In the genomic region with DNA sequence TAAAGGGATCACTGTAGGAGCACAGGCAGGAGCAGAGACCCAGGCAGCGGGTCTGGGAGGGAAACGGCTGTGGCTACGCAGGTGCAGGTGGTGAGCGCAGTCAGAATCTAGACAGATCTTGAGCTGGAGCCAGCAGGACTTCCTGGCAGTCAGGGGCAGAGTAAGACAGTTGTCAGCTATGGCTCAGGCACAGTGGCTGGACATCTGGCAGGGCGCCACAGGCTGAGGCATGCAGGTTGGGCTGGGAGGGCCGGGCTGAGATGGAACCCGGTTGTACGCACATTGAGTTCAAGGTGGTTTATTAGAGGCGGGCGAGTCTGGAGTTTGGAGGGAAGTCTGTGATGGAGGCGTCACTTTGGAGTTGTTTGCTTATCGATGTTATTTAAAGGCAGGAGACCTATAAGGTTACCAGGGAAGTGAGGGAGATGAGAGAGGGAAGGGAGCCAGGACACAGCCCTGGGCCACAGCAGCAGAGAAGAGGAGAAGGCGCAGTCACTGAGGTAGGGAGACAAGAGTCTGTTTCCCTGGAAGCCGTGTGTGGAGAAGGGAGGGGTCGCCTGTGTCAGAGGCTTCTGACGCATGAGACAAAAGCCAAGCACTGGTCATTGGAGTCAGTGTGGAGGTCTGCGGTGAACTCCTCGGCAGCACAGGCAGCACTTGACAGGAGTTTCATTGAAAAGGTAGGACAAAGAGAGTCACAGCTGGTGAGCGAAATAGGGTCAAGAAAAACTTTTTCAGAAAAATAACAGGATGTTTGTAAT, we compare ENCODE assay signal across 10 cellular contexts.
DNase-seq lines count a peak whose midpoint lies in the region; ATAC-seq lines count a peak whose summit lies in the region.
"Had no signal": no experiment of that assay in that cellular context is flagged by ENCODE, and none has a peak within 500 bp of the region (broad histone marks: within the 10 kb centered on the region; RNA-seq: fewer than 3 reads in every experiment).

No MANE protein-coding gene starts in this region.

- peak overlapping the region; percentile 74 for H3K18ac ChIP-seq in neuronal stem cell (ENCODE audit: low read length)

- no peaks in the 10 kb centered on the region for H3K36me3 ChIP-seq in neuronal stem cell (replicated peaks in 1 of 2; ENCODE audit: control insufficient read depth in 2 of 2, insufficient read depth in 2 of 2, low read length in 2 of 2)

- H3K27me3 ChIP-seq in neuronal stem cell (ENCODE audit: control insufficient read depth in 3 of 3, insufficient read depth in 3 of 3, low read depth in 1 of 3, low read length in 3 of 3), result no peaks in the 10 kb centered on the region

- no peak overlapping the region for H3K27ac ChIP-seq in neuronal stem cell (replicated peaks; ENCODE audit: low read length)
- H3K27ac ChIP-seq: 22Rv1, PC-9 had no signal

- no peak overlapping the region for H3K23ac ChIP-seq in neuronal stem cell (ENCODE audit: low read depth, low read length, poor library complexity)

- H3K9me3 ChIP-seq in neuronal stem cell (replicated peaks in 1 of 2; ENCODE audit: control insufficient read depth in 2 of 2, insufficient read depth in 1 of 2, low read depth in 1 of 2, low read length in 2 of 2), result no peaks in the 10 kb centered on the region

- no peak overlapping the region for H3K4me3 ChIP-seq in neuronal stem cell (ENCODE audit: low read length in 2 of 2)
- H3K4me3 ChIP-seq: PC-9 had no signal

- no peak overlapping the region for H3K9ac ChIP-seq in neuronal stem cell (ENCODE audit: low read depth, low read length, poor library complexity)

- H3K14ac ChIP-seq in neuronal stem cell (ENCODE audit: low read length), result no peak overlapping the region

- no peak overlapping the region for H2BK12ac ChIP-seq in neuronal stem cell (ENCODE audit: low read length)

- no CpG with 5 or more reads among the region's 19 CpGs for WGBS in neuronal stem cell (ENCODE audit: extremely low coverage in 2 of 2, insufficient read length in 2 of 2, insufficient replicate concordance in 1 of 2), 2 donors

- H2BK120ac ChIP-seq in neuronal stem cell (ENCODE audit: low read depth, low read length), result peak overlapping the region; percentile 48

- no peak overlapping the region for H2BK15ac ChIP-seq in neuronal stem cell (ENCODE audit: low read length)

- no peak overlapping the region for H4K8ac ChIP-seq in neuronal stem cell (ENCODE audit: low read depth, low read length)

- H3K4me1 ChIP-seq in neuronal stem cell (ENCODE audit: control insufficient read depth in 2 of 2, insufficient read depth in 1 of 2, low read depth in 1 of 2, low read length in 2 of 2), result peaks cover 10 to 12% of the 10 kb centered on the region in 2 donors

- H3K4me2 ChIP-seq in neuronal stem cell (ENCODE audit: insufficient read depth, low read length, poor library complexity, severe bottlenecking), result no peak overlapping the region
- H3K4me2 ChIP-seq: PC-9 had no signal

- H3K4ac ChIP-seq in neuronal stem cell (ENCODE audit: low read length), result no peak overlapping the region

- DNase-seq in DMS 273 (lab: John Stamatoyannopoulos, UW; ENCODE audit: unreplicated experiment) (peak; percentile 27), DMS 273 treated with DMSO at 0.1 percent for 48 hours (lab: John Stamatoyannopoulos, UW) (no peak), NCI-H345 (lab: John Stamatoyannopoulos, UW) (peak; percentile 75), cerebellum (ENCODE audit: low spot score) (peak; percentile 69), neuronal stem cell (ENCODE audit: low spot score) (no peak), T-helper 9 cell (no peak)
- DNase-seq in activated CD8-positive, alpha-beta memory T cell treated with anti-CD3 and anti-CD28 coated beads, Interleukin-2, amount 50 U/mL, for 48 hours, result no peak

- H4K91ac ChIP-seq in neuronal stem cell (ENCODE audit: low read depth, low read length, poor library complexity), result no peak overlapping the region

- H2BK5ac ChIP-seq in neuronal stem cell (ENCODE audit: low read length), result no peak overlapping the region

- ATAC-seq in HG03135 (IDR thresholded peaks at IDR 0.05; ENCODE audit: unreplicated experiment), result no peak

- H3K79me1 ChIP-seq in neuronal stem cell (ENCODE audit: low read depth, low read length), result no peaks in the 10 kb centered on the region

- peak overlapping the region; percentile 46 for H2AFZ ChIP-seq in neuronal stem cell (ENCODE audit: low read length)
- H2AFZ ChIP-seq: PC-9 had no signal

- peak overlapping the region; percentile 60 for H2AK5ac ChIP-seq in neuronal stem cell (ENCODE audit: low read depth, low read length)

Comparison
In these comparisons a context has a peak if more than half of its experiments do, and no peak if none do; other contexts are left out.
1. DNase-seq: peak in DMS 273 (single experiment), NCI-H345 (single experiment) and cerebellum (single experiment); none in DMS 273 treated with DMSO at 0.1 percent for 48 hours (single experiment), neuronal stem cell (single experiment), T-helper 9 cell (single experiment) and activated CD8-positive, alpha-beta memory T cell treated with anti-CD3 and anti-CD28 coated beads, Interleukin-2, amount 50 U/mL, for 48 hours (single experiment).